In the genomic region with DNA sequence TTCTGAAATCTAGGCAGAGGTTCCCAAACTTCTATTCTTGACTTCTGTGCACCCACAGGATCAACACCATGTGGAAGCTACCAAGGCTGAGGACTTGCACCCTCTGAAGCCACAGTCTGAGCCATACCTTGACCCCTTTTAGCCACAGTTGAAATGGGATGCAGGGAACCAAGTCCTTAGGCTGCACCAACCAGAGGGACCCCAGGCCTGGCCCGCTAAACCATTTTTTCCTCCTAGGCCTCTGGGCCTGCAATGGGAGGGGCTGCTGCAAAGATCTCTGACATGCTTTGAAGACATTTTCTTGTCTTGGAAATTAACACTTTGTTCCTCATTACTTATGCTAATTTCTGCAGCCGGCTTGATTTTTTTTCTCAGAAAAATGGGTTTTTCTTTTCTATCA, we compare ENCODE assay signal across 29 cellular contexts.
"Had no signal": no experiment of that assay in that cellular context is flagged by ENCODE, and none has a peak within 500 bp of the region (broad histone marks: within the 10 kb centered on the region; RNA-seq: fewer than 3 reads in every experiment).

No MANE protein-coding gene starts in this region.

- H3K4me1 ChIP-seq: stomach, suprapubic skin, testis, thyroid gland, tibial artery, tibial nerve, transverse colon, upper lobe of left lung, upper lobe of right lung, uterus had no signal

- H3K4me1 Mint-ChIP-seq: stimulated activated effector memory CD8-positive, alpha-beta T cell treated with anti-CD3 and anti-CD28 coated beads, Interleukin-12 subunit alpha, Interleukin-12 subunit beta, amount 100 ng/mL, for 72 hours; stimulated activated memory B cell treated with anti-CD40 and anti-IgM and Interleukin-4, amounts not matched to agents 10 μg/mL and 1 μg/mL and 100 μg/mL, for 72 hours; stimulated activated naive B cell treated with anti-CD40 and anti-IgM and Interleukin-4, amounts not matched to agents 10 μg/mL and 1 μg/mL and 100 μg/mL, for 72 hours; stimulated activated naive CD8-positive, alpha-beta T cell treated with anti-CD3 and anti-CD28 coated beads, Interleukin-15, amount 100 ng/mL, for 72 hours had no signal

- H3K36me3 ChIP-seq: stomach, suprapubic skin, thoracic aorta, thyroid gland, tibial artery, tibial nerve, transverse colon, upper lobe of left lung, upper lobe of right lung, uterus, vagina had no signal

- H3K4me3 Mint-ChIP-seq: stimulated activated effector memory CD8-positive, alpha-beta T cell treated with anti-CD3 and anti-CD28 coated beads, Interleukin-12 subunit alpha, Interleukin-12 subunit beta, amount 100 ng/mL, for 72 hours; stimulated activated memory B cell treated with anti-CD40 and anti-IgM and Interleukin-4, amounts not matched to agents 10 μg/mL and 1 μg/mL and 100 μg/mL, for 72 hours; stimulated activated naive B cell treated with anti-CD40 and anti-IgM and Interleukin-4, amounts not matched to agents 10 μg/mL and 1 μg/mL and 100 μg/mL, for 72 hours; stimulated activated naive CD8-positive, alpha-beta T cell treated with anti-CD3 and anti-CD28 coated beads, Interleukin-15, amount 100 ng/mL, for 72 hours; stimulated activated naive CD8-positive, alpha-beta T cell treated with anti-CD3 and anti-CD28 coated beads, Interleukin-15, Interleukin-2, amounts not matched to agents 100 ng/mL and 50 ng/mL, for 24 hours; type B pancreatic cell had no signal

- H3K36me3 Mint-ChIP-seq: stimulated activated effector memory CD8-positive, alpha-beta T cell treated with anti-CD3 and anti-CD28 coated beads, Interleukin-12 subunit alpha, Interleukin-12 subunit beta, amount 100 ng/mL, for 72 hours; type B pancreatic cell had no signal

- ATAC-seq: stimulated activated effector memory CD8-positive, alpha-beta T cell treated with anti-CD3 and anti-CD28 coated beads, Interleukin-12 subunit alpha, Interleukin-12 subunit beta, amount 100 ng/mL, for 72 hours; stimulated activated memory B cell treated with anti-CD40 and anti-IgM and Interleukin-4, amounts not matched to agents 10 μg/mL and 1 μg/mL and 100 μg/mL, for 72 hours; stimulated activated naive B cell treated with anti-CD40 and anti-IgM and Interleukin-4, amounts not matched to agents 10 μg/mL and 1 μg/mL and 100 μg/mL, for 72 hours; stimulated activated naive CD8-positive, alpha-beta T cell treated with anti-CD3 and anti-CD28 coated beads, Interleukin-15, amount 100 ng/mL, for 72 hours; stimulated activated naive CD8-positive, alpha-beta T cell treated with anti-CD3 and anti-CD28 coated beads, Interleukin-15, Interleukin-2, amounts not matched to agents 100 U/mL and 50 U/mL, for 24 hours; upper lobe of right lung had no signal

- H3K27ac Mint-ChIP-seq: stimulated activated effector memory CD8-positive, alpha-beta T cell treated with anti-CD3 and anti-CD28 coated beads, Interleukin-12 subunit alpha, Interleukin-12 subunit beta, amount 100 ng/mL, for 72 hours; stimulated activated memory B cell treated with anti-CD40 and anti-IgM and Interleukin-4, amounts not matched to agents 10 μg/mL and 1 μg/mL and 100 μg/mL, for 72 hours; stimulated activated naive B cell treated with anti-CD40 and anti-IgM and Interleukin-4, amounts not matched to agents 10 μg/mL and 1 μg/mL and 100 μg/mL, for 72 hours; stimulated activated naive CD8-positive, alpha-beta T cell treated with anti-CD3 and anti-CD28 coated beads, Interleukin-15, amount 100 ng/mL, for 72 hours; stimulated activated naive CD8-positive, alpha-beta T cell treated with anti-CD3 and anti-CD28 coated beads, Interleukin-15, Interleukin-2, amounts not matched to agents 100 ng/mL and 50 ng/mL, for 24 hours; type B pancreatic cell had no signal

- DNase-seq: stimulated activated CD4-positive, alpha-beta T cell treated with anti-CD3 and anti-CD28 coated beads, Interleukin-2, amount 100 ng/mL, for 48 hours; stimulated activated CD4-positive, alpha-beta T cell treated with anti-CD3 and anti-CD28 coated beads, Interleukin-4, amount 100 ng/mL, for 1 hour; stimulated activated CD4-positive, alpha-beta T cell treated with anti-CD3 and anti-CD28 coated beads, Interleukin-4, amount 100 ng/mL, for 24 hours; stimulated activated CD4-positive, alpha-beta T cell treated with anti-CD3 and anti-CD28 coated beads, Interleukin-4, amount 100 ng/mL, for 4 hours; stimulated activated CD8-positive, alpha-beta memory T cell treated with anti-CD3 and anti-CD28 coated beads, Interleukin-4, amount 100 ng/mL, for 48 hours; stimulated activated naive B cell treated with anti-CD40 and anti-IgM and Interleukin-4, amounts not matched to agents 10 μg/mL and 1 μg/mL and 100 μg/mL, for 72 hours; stimulated activated naive CD4-positive, alpha-beta T cell; stimulated activated naive CD4-positive, alpha-beta T cell treated with Interleukin-2 at 50 U/mL for 16 hours; stimulated activated naive CD8-positive, alpha-beta T cell treated with anti-CD3 and anti-CD28 coated beads, Interleukin-15, amount 100 ng/mL, for 72 hours; stimulated activated naive CD8-positive, alpha-beta T cell treated with anti-CD3 and anti-CD28 coated beads, Interleukin-15, Interleukin-2, amounts not matched to agents 100 U/mL and 50 U/mL, for 24 hours; stomach; substantia nigra; testis; thyroid gland; tibial artery; transverse colon; trophoblast cell; upper lobe of left lung; upper lobe of right lung; uterus had no signal

- H3K27me3 Mint-ChIP-seq: stimulated activated memory B cell treated with anti-CD40 and anti-IgM and Interleukin-4, amounts not matched to agents 10 μg/mL and 1 μg/mL and 100 μg/mL, for 72 hours; stimulated activated naive B cell treated with anti-CD40 and anti-IgM and Interleukin-4, amounts not matched to agents 10 μg/mL and 1 μg/mL and 100 μg/mL, for 72 hours; stimulated activated naive CD8-positive, alpha-beta T cell treated with anti-CD3 and anti-CD28 coated beads, Interleukin-15, amount 100 ng/mL, for 72 hours; stimulated activated naive CD8-positive, alpha-beta T cell treated with anti-CD3 and anti-CD28 coated beads, Interleukin-15, Interleukin-2, amounts not matched to agents 100 ng/mL and 50 ng/mL, for 24 hours; type B pancreatic cell had no signal

- H3K9me3 ChIP-seq: suprapubic skin, testis, thoracic aorta, thyroid gland, tibial artery, transverse colon, upper lobe of right lung, uterus, vagina had no signal

- FAIRE-seq: urothelium cell line had no signal

- H3K27me3 ChIP-seq: stomach, suprapubic skin, testis, thyroid gland, tibial artery, tibial nerve, transverse colon, upper lobe of left lung, upper lobe of right lung, uterus, vagina had no signal

- H3K4me3 ChIP-seq: stomach, suprapubic skin, testis, thoracic aorta, thyroid gland, tibial artery, tibial nerve, transverse colon, upper lobe of left lung, upper lobe of right lung, uterus, vagina had no signal

- H3K27ac ChIP-seq: stomach, suprapubic skin, testis, thoracic aorta, thyroid gland, tibial artery, tibial nerve, transverse colon, upper lobe of left lung, upper lobe of right lung, uterus, vagina had no signal
